In the genomic region with DNA sequence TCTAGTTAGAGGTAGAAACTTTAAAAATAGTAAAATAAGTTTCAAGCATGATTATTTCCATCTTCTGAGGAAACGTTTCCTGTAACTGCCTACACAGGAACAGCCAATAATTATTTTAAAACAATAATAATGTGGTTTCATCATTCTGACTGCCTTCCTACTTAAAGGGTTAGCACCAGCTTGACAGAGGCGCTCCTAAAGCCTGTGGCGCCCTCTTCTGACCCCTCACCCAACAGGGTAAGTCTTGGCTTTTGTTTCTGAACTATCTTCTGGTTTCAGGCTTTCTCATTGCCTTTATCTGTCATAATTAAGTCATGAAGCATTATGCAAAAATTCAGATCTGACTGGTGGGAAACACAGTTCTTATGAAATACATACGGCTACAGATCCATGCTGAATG, we compare ENCODE assay signal across 8 cellular contexts.
DNase-seq lines count a peak whose midpoint lies in the region; ATAC-seq and TF ChIP-seq lines count a peak whose summit lies in the region.

No MANE protein-coding gene starts in this region.

- TF ChIP-seq POLR2A in GM18505 (IDR thresholded peaks at IDR 0.05; ENCODE audit: borderline replicate concordance, extremely low read depth, insufficient read depth, insufficient read length), result no peak

- peak; percentile 33 for DNase-seq in NOMO-1 treated with DMSO at 0.1 percent for 48 hours (lab: John Stamatoyannopoulos, UW; ENCODE audit: unreplicated experiment)
- DNase-seq in activated T-cell treated with anti-CD3 and anti-CD28 coated beads, Interleukin-2, amount 50 U/mL, for 72 hours, result peak; percentile 69 to 80
- no peak for DNase-seq in kidney epithelial cell (ENCODE audit: low read depth)
- DNase-seq in stimulated activated effector memory CD8-positive, alpha-beta T cell treated with anti-CD3 and anti-CD28 coated beads, Interleukin-12 subunit alpha, Interleukin-12 subunit beta, amount 100 ng/mL, for 72 hours (ENCODE audit: low spot score in 2 of 2), result peak; percentile 23 to 69
- DNase-seq in NCI-H1092 (lab: John Stamatoyannopoulos, UW), result no peak
- no peak for DNase-seq in NCI-H526 treated with DMSO at 0.1 percent for 48 hours (lab: John Stamatoyannopoulos, UW)

- H3K4me3 Mint-ChIP-seq in activated T-cell treated with anti-CD3 and anti-CD28 coated beads, Interleukin-2, amount 50 U/mL, for 72 hours, result peak overlapping the region; percentile 36 to 62
- H3K4me3 Mint-ChIP-seq in stimulated activated effector memory CD8-positive, alpha-beta T cell treated with anti-CD3 and anti-CD28 coated beads, Interleukin-12 subunit alpha, Interleukin-12 subunit beta, amount 100 ng/mL, for 72 hours, result no peak overlapping the region

- peaks cover 38% of the 10 kb centered on the region for H3K4me1 Mint-ChIP-seq in activated T-cell treated with anti-CD3 and anti-CD28 coated beads, Interleukin-2, amount 50 U/mL, for 72 hours (ENCODE audit: low read depth)
- H3K4me1 Mint-ChIP-seq in stimulated activated effector memory CD8-positive, alpha-beta T cell treated with anti-CD3 and anti-CD28 coated beads, Interleukin-12 subunit alpha, Interleukin-12 subunit beta, amount 100 ng/mL, for 72 hours, result peaks cover 17% of the 10 kb centered on the region

- H3K9me3 Mint-ChIP-seq in activated T-cell treated with anti-CD3 and anti-CD28 coated beads, Interleukin-2, amount 50 U/mL, for 72 hours, result no peaks in the 10 kb centered on the region
- H3K9me3 Mint-ChIP-seq in stimulated activated effector memory CD8-positive, alpha-beta T cell treated with anti-CD3 and anti-CD28 coated beads, Interleukin-12 subunit alpha, Interleukin-12 subunit beta, amount 100 ng/mL, for 72 hours, result no peaks in the 10 kb centered on the region

- no peaks in the 10 kb centered on the region for H3K27me3 ChIP-seq in kidney epithelial cell (ENCODE audit: control insufficient read depth, insufficient read depth, low read length)

- H3K36me3 ChIP-seq in kidney epithelial cell (ENCODE audit: control insufficient read depth, insufficient read depth, low read length), result no peaks in the 10 kb centered on the region

- H3K4me3 ChIP-seq in kidney epithelial cell (ENCODE audit: low read depth, low read length), result no peak overlapping the region

- TF ChIP-seq CTCF in kidney epithelial cell (IDR thresholded peaks at IDR 0.05; ENCODE audit: insufficient read depth, low read length, poor library complexity, severe bottlenecking), result peak; percentile 19

- peak overlapping the region; percentile 68 for H3K27ac Mint-ChIP-seq in activated T-cell treated with anti-CD3 and anti-CD28 coated beads, Interleukin-2, amount 50 U/mL, for 72 hours
- H3K27ac Mint-ChIP-seq in stimulated activated effector memory CD8-positive, alpha-beta T cell treated with anti-CD3 and anti-CD28 coated beads, Interleukin-12 subunit alpha, Interleukin-12 subunit beta, amount 100 ng/mL, for 72 hours, result peak overlapping the region; percentile 26

- ATAC-seq in GM18505 (IDR thresholded peaks at IDR 0.05; ENCODE audit: unreplicated experiment), result peak; percentile 97
- peak; percentile 95 for ATAC-seq in HG02623 (IDR thresholded peaks at IDR 0.05; ENCODE audit: unreplicated experiment)
- peak; percentile 99 to 100 for ATAC-seq in activated T-cell treated with anti-CD3 and anti-CD28 coated beads, Interleukin-2, amount 50 U/mL, for 72 hours (replicated peaks in 1 of 2)
- peak; percentile 99 for ATAC-seq in stimulated activated effector memory CD8-positive, alpha-beta T cell treated with anti-CD3 and anti-CD28 coated beads, Interleukin-12 subunit alpha, Interleukin-12 subunit beta, amount 100 ng/mL, for 72 hours

- peaks cover 8% of the 10 kb centered on the region for H3K27me3 Mint-ChIP-seq in activated T-cell treated with anti-CD3 and anti-CD28 coated beads, Interleukin-2, amount 50 U/mL, for 72 hours (ENCODE audit: low read depth)

- peaks cover 0 to under 1% of the 10 kb centered on the region in 2 donors for H3K36me3 Mint-ChIP-seq in activated T-cell treated with anti-CD3 and anti-CD28 coated beads, Interleukin-2, amount 50 U/mL, for 72 hours (ENCODE audit: insufficient read depth in 2 of 2)
- H3K36me3 Mint-ChIP-seq in stimulated activated effector memory CD8-positive, alpha-beta T cell treated with anti-CD3 and anti-CD28 coated beads, Interleukin-12 subunit alpha, Interleukin-12 subunit beta, amount 100 ng/mL, for 72 hours, result no peaks in the 10 kb centered on the region

Comparison
In these comparisons a context has a peak if more than half of its experiments do, and no peak if none do; other contexts are left out.
1. DNase-seq: peak in NOMO-1 treated with DMSO at 0.1 percent for 48 hours (single experiment), activated T-cell treated with anti-CD3 and anti-CD28 coated beads, Interleukin-2, amount 50 U/mL, for 72 hours (2 of 2) and stimulated activated effector memory CD8-positive, alpha-beta T cell treated with anti-CD3 and anti-CD28 coated beads, Interleukin-12 subunit alpha, Interleukin-12 subunit beta, amount 100 ng/mL, for 72 hours (2 of 2); none in kidney epithelial cell (single experiment), NCI-H1092 (single experiment) and NCI-H526 treated with DMSO at 0.1 percent for 48 hours (single experiment).
2. Peak in every context shown above with its lines, with median percentiles within 50 percentile points of each other: ATAC-seq.